In the genomic region with DNA sequence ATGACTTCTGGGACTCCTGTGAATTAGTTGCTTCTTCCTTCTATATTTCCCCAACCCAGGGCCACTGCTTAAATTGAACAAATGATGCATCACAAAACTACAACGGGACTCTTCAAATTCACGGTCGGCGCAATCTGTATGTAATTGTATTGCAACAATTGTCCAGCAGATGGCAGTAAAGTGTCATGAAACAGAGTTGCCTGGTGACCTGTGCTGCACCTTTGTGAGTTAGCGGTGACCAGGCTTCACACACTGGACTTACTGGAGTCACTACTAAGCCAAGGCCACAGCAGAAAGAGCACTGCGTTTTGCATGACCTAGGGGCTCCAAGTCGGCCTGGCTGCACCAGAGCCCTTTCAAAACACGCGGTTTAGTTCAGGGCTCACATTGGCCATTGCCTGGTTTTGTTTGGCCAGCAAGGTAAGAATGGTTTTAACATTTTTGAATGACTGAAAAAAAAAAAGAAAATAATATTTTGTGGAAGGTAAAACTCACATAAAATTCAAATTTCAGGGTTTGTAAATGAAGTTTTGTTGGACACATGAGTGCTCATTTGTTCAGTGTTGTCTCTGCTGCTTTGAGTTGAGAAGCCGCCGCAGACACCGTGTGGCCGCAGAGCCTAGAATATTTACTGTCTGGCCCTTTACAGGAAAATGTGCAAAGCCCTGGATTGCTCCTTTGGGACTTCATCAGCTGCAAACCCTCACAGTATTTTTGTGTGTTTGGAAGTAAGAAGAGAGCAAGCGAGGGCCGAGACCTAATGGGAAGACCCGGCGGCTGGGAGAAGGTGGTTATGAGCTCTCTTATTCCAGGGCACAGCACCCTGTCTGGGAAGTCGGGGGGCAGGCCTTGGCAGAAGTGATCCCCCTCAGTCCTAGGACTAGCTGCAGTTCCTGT, we compare ENCODE assay signal across 9 cellular contexts. TPM values are rescaled to one million over a fixed set of nuclear protein-coding genes. Genes with fewer than 3 reads are reported as not detected.
A peak's percentile ranks its signal among the peaks of the same experiment; 100 is the strongest.
DNase-seq lines count a peak whose midpoint lies in the region; ATAC-seq and TF ChIP-seq lines count a peak whose summit lies in the region.
"Had no signal": no experiment of that assay in that cellular context is flagged by ENCODE, and none has a peak within 500 bp of the region (broad histone marks: within the 10 kb centered on the region; RNA-seq: fewer than 3 reads in every experiment).

No MANE protein-coding gene starts in this region.

- TF ChIP-seq EP300 in Ishikawa (IDR thresholded peaks at IDR 0.05; ENCODE audit: borderline replicate concordance): no peak

- H3K27ac ChIP-seq in CD4-positive, CD25-positive, alpha-beta regulatory T cell (ENCODE audit: insufficient read depth, low read length, poor library complexity, severe bottlenecking): no peak overlapping the region
- H3K27ac ChIP-seq in iPS DF 6.9 (ENCODE audit: low read length): no peak overlapping the region
- H3K27ac ChIP-seq: skin epidermis had no signal

- no peak overlapping the region for H3K4me3 ChIP-seq in CD4-positive, CD25-positive, alpha-beta regulatory T cell (ENCODE audit: low read depth, low read length)
- H3K4me3 ChIP-seq in iPS DF 6.9 (ENCODE audit: low read length): no peak overlapping the region
- H3K4me3 ChIP-seq: skin epidermis had no signal

- H3K27me3 Mint-ChIP-seq in CD4-positive, CD25-positive, alpha-beta regulatory T cell: peaks cover 25% of the 10 kb centered on the region

- no peaks in the 10 kb centered on the region for H3K9me3 ChIP-seq in CD4-positive, CD25-positive, alpha-beta regulatory T cell (ENCODE audit: control insufficient read depth in 2 of 2, low read length in 2 of 2)
- H3K9me3 ChIP-seq in iPS DF 6.9 (ENCODE audit: control insufficient read depth, insufficient read depth, low read length): no peaks in the 10 kb centered on the region

- H3K36me3 Mint-ChIP-seq in CD4-positive, CD25-positive, alpha-beta regulatory T cell: no peaks in the 10 kb centered on the region

- H3K27ac Mint-ChIP-seq in CD4-positive, CD25-positive, alpha-beta regulatory T cell: no peak overlapping the region

- no CpG with 5 or more reads among the region's 18 CpGs for WGBS in iPS DF 6.9 (ENCODE audit: insufficient coverage, insufficient read length)

- H3K4me1 Mint-ChIP-seq in CD4-positive, CD25-positive, alpha-beta regulatory T cell: peaks cover 0 to 5% (median 2%) of the 10 kb centered on the region in 4 donors

- H3K9me3 Mint-ChIP-seq in CD4-positive, CD25-positive, alpha-beta regulatory T cell: no peaks in the 10 kb centered on the region

- no peaks in the 10 kb centered on the region for H3K36me3 ChIP-seq in CD4-positive, CD25-positive, alpha-beta regulatory T cell (ENCODE audit: control insufficient read depth, insufficient read depth, low read length)
- no peaks in the 10 kb centered on the region for H3K36me3 ChIP-seq in iPS DF 6.9 (ENCODE audit: control insufficient read depth, insufficient read depth, low read length)

- ATAC-seq in CD4-positive, CD25-positive, alpha-beta regulatory T cell (ENCODE audit: low read depth in 2 of 2): peak; percentile 59 to 61
- no peak for ATAC-seq in HG02642 (IDR thresholded peaks at IDR 0.05; ENCODE audit: poor library complexity, unreplicated experiment)

- no peaks in the 10 kb centered on the region for H3K4me1 ChIP-seq in CD4-positive, CD25-positive, alpha-beta regulatory T cell (ENCODE audit: control insufficient read depth, insufficient read depth, low read length, poor library complexity, severe bottlenecking)
- H3K4me1 ChIP-seq in iPS DF 6.9 (ENCODE audit: control insufficient read depth, insufficient read depth, low read length): no peaks in the 10 kb centered on the region; the same call in 1 of the 2 replicates

- H3K27me3 ChIP-seq in CD4-positive, CD25-positive, alpha-beta regulatory T cell (ENCODE audit: control insufficient read depth, insufficient read depth, low read length): peaks cover 9% of the 10 kb centered on the region
- H3K27me3 ChIP-seq in iPS DF 6.9 (ENCODE audit: control insufficient read depth, insufficient read depth, low read length): no peaks in the 10 kb centered on the region

- DNase-seq in CD4-positive, CD25-positive, alpha-beta regulatory T cell: peak; percentile 32 to 64 (median 60)
- DNase-seq in GM19240 (ENCODE audit: insufficient read length, low spot score): peak; percentile 64
- peak; percentile 69 for DNase-seq in SK-N-DZ (ENCODE audit: low spot score)
- peak; percentile 30 for DNase-seq in brain pericyte (ENCODE audit: low read depth, low spot score)
- DNase-seq in iPS DF 6.9 (ENCODE audit: low read depth, low spot score): peak; percentile 74
- peak in 3 of 4 experiments; percentile 21 to 45 (median 36) for DNase-seq in stimulated activated CD4-positive, alpha-beta T cell treated with anti-CD3 and anti-CD28 coated beads, Interleukin-1b, Interleukin-23, amount 100 ng/mL, for 24 hours (ENCODE audit: low read depth in 4 of 4, low spot score in 1 of 4)

- peak; percentile 89 for TF ChIP-seq RAD21 in Ishikawa (IDR thresholded peaks at IDR 0.05; ENCODE audit: low read depth)

- H3K4me3 Mint-ChIP-seq in CD4-positive, CD25-positive, alpha-beta regulatory T cell: no peak overlapping the region

TF ChIP-seq in Ishikawa, 13 proteins besides CTCF, POLR2A, EP300 and RAD21:
- TF ChIP-seq YY1 (IDR thresholded peaks at IDR 0.05; ENCODE audit: low read depth): no peak
- TF ChIP-seq EGR1 (IDR thresholded peaks at IDR 0.05): no peak
- TF ChIP-seq MAX (IDR thresholded peaks at IDR 0.05): no peak
- TF ChIP-seq ZBTB7A (IDR thresholded peaks at IDR 0.05; ENCODE audit: low read depth): no peak
TF ChIP-seq in Ishikawa: peak in this region for 0.

RNA-seq across cellular contexts. Expression of gene ZNF32, which starts 23.2 kb away (rescaled TPM):
- 18.6 TPM for total RNA-seq in CD4-positive, CD25-positive, alpha-beta regulatory T cell
- 10 to 100 TPM; 60.4 to 82.7 (median 76.0) TPM for polyA plus RNA-seq in CD4-positive, CD25-positive, alpha-beta regulatory T cell
- 89.2 and 109 TPM in 2 replicates for polyA plus RNA-seq in SK-N-DZ (2014; cell fraction: cytosol; rRNA removed)
- polyA plus RNA-seq in SK-N-DZ (2014; cell fraction: nucleus; rRNA removed): 88.3 and 92.0 TPM in 2 replicates
